Comparison of ENCODE assay signal across 20 cellular contexts in the genomic region with DNA sequence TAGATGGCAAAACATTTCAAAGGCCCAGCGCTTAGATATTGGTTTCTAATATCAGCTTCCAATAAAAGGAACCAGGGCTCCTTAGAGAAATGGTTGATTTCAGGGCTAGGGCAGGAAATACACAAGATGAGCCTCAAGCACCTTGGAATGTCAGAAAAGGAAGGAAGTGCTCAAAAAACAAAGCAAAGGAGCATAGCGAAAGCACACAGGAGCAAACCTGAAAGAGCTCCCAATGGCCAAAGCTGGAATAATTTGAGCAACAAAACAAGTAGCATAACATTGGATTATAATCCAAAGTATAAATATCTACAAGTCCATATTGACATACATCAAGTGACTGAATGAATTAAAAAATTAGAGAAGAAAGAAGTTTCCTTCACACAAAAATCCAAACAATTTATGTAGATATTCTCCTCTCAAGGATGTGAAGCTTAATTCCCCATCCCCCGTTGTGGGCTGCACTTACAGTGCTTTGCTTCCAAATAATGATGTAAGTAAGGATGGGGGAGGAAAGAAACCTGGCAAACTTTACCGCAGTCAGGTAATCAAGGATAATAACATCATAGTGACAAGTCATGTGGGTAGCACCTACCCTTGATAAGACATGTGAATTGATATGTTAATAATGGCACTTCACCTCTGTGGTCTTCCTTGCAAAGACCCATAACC.
A peak's percentile ranks its signal among the peaks of the same experiment; 100 is the strongest.
DNase-seq lines count a peak whose midpoint lies in the region; ATAC-seq, FAIRE-seq and TF ChIP-seq lines count a peak whose summit lies in the region.
"Had no signal": no experiment of that assay in that cellular context is flagged by ENCODE, and none has a peak within 500 bp of the region (broad histone marks: within the 10 kb centered on the region; RNA-seq: fewer than 3 reads in every experiment).

No MANE protein-coding gene starts in this region.

- peaks cover 40% of the 10 kb centered on the region for H3K4me1 ChIP-seq in HUES6 (ENCODE audit: control insufficient read depth, insufficient read depth, low read length)
- peaks cover 32% of the 10 kb centered on the region for H3K4me1 ChIP-seq in endothelial cell of umbilical vein (ENCODE audit: control insufficient read depth, extremely low read depth, insufficient read depth, low read length)

- no peak for DNase-seq in GM12892 (ENCODE audit: insufficient read length)
- DNase-seq in endothelial cell of umbilical vein (ENCODE audit: low read depth, low spot score): no peak
- DNase-seq in mesothelial cell of epicardium (ENCODE audit: low spot score in 2 of 2, unreplicated experiment in 2 of 2): no peak
- DNase-seq in GF-D8 (lab: John Stamatoyannopoulos, UW): no peak
- DNase-seq: 8988T; CD8-positive, alpha-beta T cell; GOT3; Kasumi-1; MM.1S; NCI-H1105; NCI-H1694 treated with DMSO at 0.1 percent for 48 hours; NCI-H345; NCI-H69; OCI-M1; SIG-M5 had no signal

- H3K4me2 ChIP-seq in endothelial cell of umbilical vein (ENCODE audit: insufficient read depth, low read length) (peak overlapping the region; percentile 34), neural cell (ENCODE audit: low read length) (no peak overlapping the region)

- BruUV-seq in endothelial cell of umbilical vein (replicated peaks; lab: Mats Ljungman, UMichigan): no TSS peak

- intact Hi-C loops in endothelial cell of umbilical vein (cut with micrococcal nuclease): no loop called here

- H3K9me3 ChIP-seq in HUES6 (ENCODE audit: control insufficient read depth, insufficient read depth, low read depth, low read length) (no peaks in the 10 kb centered on the region), endothelial cell of umbilical vein (replicated peaks; ENCODE audit: control insufficient read depth, insufficient read depth, low read length) (no peaks in the 10 kb centered on the region), neural cell (ENCODE audit: low read length) (no peaks in the 10 kb centered on the region)

- no peaks in the 10 kb centered on the region for H3K9me2 ChIP-seq in neural cell (ENCODE audit: insufficient read depth, low read length)

- CTCF ChIA-PET in endothelial cell of umbilical vein (lab: Charles Lee): interaction anchor here (0.6 to 1.2 kb wide), 6 partner anchors 15 to 234 kb away, joined by 3 to 6 read pairs (median 3); no protein-coding TSS in a partner anchor

- no peak for TF ChIP-seq CTCF in endothelial cell of umbilical vein (IDR thresholded peaks at IDR 0.05; ENCODE audit: extremely low read depth in 1 of 2, insufficient read depth in 1 of 2, low read depth in 1 of 2, low read length in 2 of 2)
- no peak for TF ChIP-seq CTCF in neural cell (IDR thresholded peaks at IDR 0.05; ENCODE audit: poor library complexity, severe bottlenecking)
- TF ChIP-seq CTCF in mesothelial cell of epicardium (IDR thresholded peaks at IDR 0.05; ENCODE audit: unreplicated experiment): no peak

- no peak for TF ChIP-seq EP300 in neural cell (conservative IDR thresholded peaks at IDR 0.05; ENCODE audit: poor library complexity, severe bottlenecking)

- peaks cover 4% of the 10 kb centered on the region for H3K9me3 Mint-ChIP-seq in mesothelial cell of epicardium
- H3K9me3 Mint-ChIP-seq: CD8-positive, alpha-beta T cell; IgD-negative memory B cell had no signal

- H3F3A ChIP-seq in neural cell (ENCODE audit: insufficient read depth, low read length, poor library complexity, severe bottlenecking): no peaks in the 10 kb centered on the region

- FAIRE-seq in GM12892 (lab: Jason Lieb, UNC): peak; percentile 61
- FAIRE-seq in endothelial cell of umbilical vein (lab: Jason Lieb, UNC): no peak

- TF ChIP-seq POLR2A in GM12892 (IDR thresholded peaks at IDR 0.05; ENCODE audit: low read depth, low read length) (no peak), endothelial cell of umbilical vein (IDR thresholded peaks at IDR 0.05; ENCODE audit: low read depth, low read length) (no peak)

- ATAC-seq in esophagus mucosa (no peak), HG02610 (IDR thresholded peaks at IDR 0.05; ENCODE audit: unreplicated experiment) (no peak)
- ATAC-seq: CD8-positive, alpha-beta T cell had no signal

- no peak overlapping the region for H3K27ac Mint-ChIP-seq in mesothelial cell of epicardium
- H3K27ac Mint-ChIP-seq: CD8-positive, alpha-beta T cell; IgD-negative memory B cell had no signal

- no peaks in the 10 kb centered on the region for H3K27me3 Mint-ChIP-seq in mesothelial cell of epicardium (ENCODE audit: low read depth)
- H3K27me3 Mint-ChIP-seq: IgD-negative memory B cell had no signal

- H3K9me1 ChIP-seq in endothelial cell of umbilical vein (replicated peaks; ENCODE audit: control insufficient read depth, extremely low read depth, insufficient read depth, low read length): no peaks in the 10 kb centered on the region

- peaks cover 35% of the 10 kb centered on the region for H3K79me2 ChIP-seq in endothelial cell of umbilical vein (ENCODE audit: control insufficient read depth, insufficient read depth, low read length)
- no peaks in the 10 kb centered on the region for H3K79me2 ChIP-seq in neural cell (replicated peaks; ENCODE audit: insufficient read depth, low read length)

- H3K36me3 Mint-ChIP-seq in mesothelial cell of epicardium: peaks cover 5% of the 10 kb centered on the region
- H3K36me3 Mint-ChIP-seq: CD8-positive, alpha-beta T cell; IgD-negative memory B cell had no signal

- TF ChIP-seq RAD21 in neural cell (conservative IDR thresholded peaks at IDR 0.05): no peak

- H4K20me1 ChIP-seq in endothelial cell of umbilical vein (replicated peaks; ENCODE audit: control insufficient read depth, extremely low read depth, insufficient read depth, low read length) (peaks cover 5% of the 10 kb centered on the region), neural cell (ENCODE audit: insufficient read depth) (no peaks in the 10 kb centered on the region)

- no peak overlapping the region for H3K4me3 Mint-ChIP-seq in mesothelial cell of epicardium
- H3K4me3 Mint-ChIP-seq: CD8-positive, alpha-beta T cell; IgD-negative memory B cell had no signal

- dilution Hi-C loops in endothelial cell of umbilical vein (cut with MboI; ENCODE audit: extremely low pct_ligation_motif_present, low sequenced_read_pairs): no loop called here

- H3K4me3 ChIP-seq in HUES6 (ENCODE audit: low read depth, low read length) (peak overlapping the region; percentile 30), endothelial cell of umbilical vein (replicated peaks in 1 of 3; ENCODE audit: insufficient read depth in 1 of 3, low read depth in 1 of 3, low read length in 3 of 3) (no peak overlapping the region), neural cell (ENCODE audit: low read length) (peak overlapping the region; percentile 14)

- H3K27ac ChIP-seq in HUES6 (ENCODE audit: low read depth, low read length) (peak overlapping the region; percentile 82), endothelial cell of umbilical vein (ENCODE audit: insufficient read depth, low read depth, low read length) (no peak overlapping the region), neural cell (ENCODE audit: low read length) (no peak overlapping the region)

- H3K9ac ChIP-seq in HUES6 (ENCODE audit: low read length): peak overlapping the region; percentile 38
- no peak overlapping the region for H3K9ac ChIP-seq in endothelial cell of umbilical vein (replicated peaks; ENCODE audit: extremely low read depth, insufficient read depth, low read length)
- H3K9ac ChIP-seq in neural cell (ENCODE audit: low read length): no peak overlapping the region

- no peak overlapping the region for H2AFZ ChIP-seq in endothelial cell of umbilical vein (ENCODE audit: low read depth, low read length)
- no peak overlapping the region for H2AFZ ChIP-seq in neural cell (ENCODE audit: low read depth, low read length)

- H3K4me1 Mint-ChIP-seq in mesothelial cell of epicardium: peaks cover 5% of the 10 kb centered on the region
- H3K4me1 Mint-ChIP-seq: IgD-negative memory B cell had no signal

- H3K27me3 ChIP-seq in HUES6 (ENCODE audit: control insufficient read depth, insufficient read depth, low read length) (no peaks in the 10 kb centered on the region), endothelial cell of umbilical vein (ENCODE audit: control insufficient read depth in 2 of 2, insufficient read depth in 2 of 2, low read length in 2 of 2) (no peaks in the 10 kb centered on the region), neural cell (ENCODE audit: insufficient read depth, low read depth, low read length) (no peaks in the 10 kb centered on the region)

- POLR2A ChIA-PET in endothelial cell of umbilical vein (lab: Charles Lee): no interaction called here

- no peaks in the 10 kb centered on the region for H3K36me3 ChIP-seq in HUES6 (ENCODE audit: control insufficient read depth, insufficient read depth, low read length)
- no peaks in the 10 kb centered on the region for H3K36me3 ChIP-seq in endothelial cell of umbilical vein (ENCODE audit: control insufficient read depth in 2 of 2, extremely low read depth in 1 of 2, insufficient read depth in 2 of 2, low read length in 2 of 2)
- H3K36me3 ChIP-seq in neural cell (ENCODE audit: insufficient read depth, low read length): no peaks in the 10 kb centered on the region

TF ChIP-seq in endothelial cell of umbilical vein, 7 proteins besides CTCF, POLR2A, EP300 and RAD21 (continues in another document):
- TF ChIP-seq EZH2 (IDR thresholded peaks at IDR 0.05; ENCODE audit: borderline replicate concordance, low read depth, low read length, severe bottlenecking) (no peak), POLR2AphosphoS5 (IDR thresholded peaks at IDR 0.05; ENCODE audit: insufficient read depth, low read depth, low read length) (no peak), MYC (IDR thresholded peaks at IDR 0.05; ENCODE audit: low read depth, low read length) (no peak), GATA2 (IDR thresholded peaks at IDR 0.05; ENCODE audit: insufficient read depth, insufficient read length, low read depth, low read length) (no peak), FOS (IDR thresholded peaks at IDR 0.05; ENCODE audit: borderline replicate concordance, insufficient read depth, low read length) (no peak)
- TF ChIP-seq, protein P1, sequence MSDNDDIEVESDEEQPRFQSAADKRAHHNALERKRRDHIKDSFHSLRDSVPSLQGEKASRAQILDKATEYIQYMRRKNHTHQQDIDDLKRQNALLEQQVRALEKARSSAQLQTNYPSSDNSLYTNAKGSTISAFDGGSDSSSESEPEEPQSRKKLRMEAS (IDR thresholded peaks at IDR 0.05; ENCODE audit: insufficient read depth, insufficient read length): no peak

Comparison
In these comparisons a context has a peak if more than half of its experiments do, and no peak if none do; other contexts are left out.
1. H3K4me3 ChIP-seq: peak in HUES6 (single experiment) and neural cell (single experiment); none in endothelial cell of umbilical vein (0 of 3).